ENCODE assay signal across 10 cellular contexts in the genomic region with DNA sequence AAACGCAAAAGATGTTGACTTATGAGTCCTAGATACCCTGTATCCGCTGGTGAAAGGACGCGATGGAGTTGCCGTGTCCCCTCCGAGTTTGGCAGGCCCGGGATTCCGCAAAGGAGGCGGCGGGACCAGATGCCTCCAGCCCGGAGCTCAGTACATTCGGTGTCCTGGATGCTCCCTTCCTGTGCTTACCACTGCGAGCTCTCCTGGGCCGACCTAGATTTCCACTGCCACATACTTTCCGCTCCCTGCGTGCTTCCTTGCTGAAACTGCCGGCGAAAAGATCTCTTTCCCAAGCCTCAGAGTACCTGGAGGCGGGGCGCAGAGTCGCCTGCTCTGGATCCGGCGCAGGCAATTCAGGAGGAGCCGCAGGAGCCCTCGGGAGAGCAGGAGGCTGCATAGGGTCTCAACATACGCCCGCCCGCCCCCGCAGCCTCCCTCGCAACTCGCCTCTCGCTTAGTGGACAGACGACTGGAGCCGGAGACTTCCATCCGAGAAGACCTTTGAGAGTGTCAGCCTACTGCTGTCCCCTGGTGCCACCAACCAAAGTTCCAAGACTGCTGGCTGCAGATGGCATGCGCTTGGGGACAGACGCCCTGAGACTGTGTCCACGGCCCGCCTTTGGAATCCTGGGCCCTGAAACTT. TPM values are rescaled to one million over a fixed set of nuclear protein-coding genes. Genes with fewer than 3 reads are reported as not detected.
DNase-seq lines count a peak whose midpoint lies in the region; ATAC-seq and TF ChIP-seq lines count a peak whose summit lies in the region.
"Had no signal": no experiment of that assay in that cellular context is flagged by ENCODE, and none has a peak within 500 bp of the region (broad histone marks: within the 10 kb centered on the region; RNA-seq: fewer than 3 reads in every experiment).

No MANE protein-coding gene starts in this region.

- H2AFZ ChIP-seq in osteoblast (ENCODE audit: low read length), result peak overlapping the region; percentile 87

- H3K9me3 ChIP-seq in osteoblast (ENCODE audit: low read depth, low read length), result no peaks in the 10 kb centered on the region

- no peaks in the 10 kb centered on the region for H3K79me2 ChIP-seq in osteoblast (ENCODE audit: insufficient read depth, low read length)

- no peaks in the 10 kb centered on the region for H3K27me3 ChIP-seq in osteoblast (ENCODE audit: insufficient read depth, low read length)

- no peaks in the 10 kb centered on the region for H3K36me3 ChIP-seq in osteoblast (ENCODE audit: insufficient read depth, low read length)

- H4K20me1 ChIP-seq in osteoblast (ENCODE audit: insufficient read depth, low read length), result no peaks in the 10 kb centered on the region

- peak overlapping the region; percentile 49 for H3K4me3 ChIP-seq in fibroblast of villous mesenchyme (ENCODE audit: low read depth, low read length)
- H3K4me3 ChIP-seq in osteoblast (ENCODE audit: insufficient read depth, low read length), result peak overlapping the region; percentile 69

- peaks cover 10% of the 10 kb centered on the region for H3K4me1 ChIP-seq in osteoblast (ENCODE audit: insufficient read depth, low read length)

- ATAC-seq in SK-N-SH treated with all-trans-retinoic acid at 6 μM for 48 hours, result peak; percentile 76
- ATAC-seq in GM21825 (IDR thresholded peaks at IDR 0.05; ENCODE audit: unreplicated experiment), result no peak
- ATAC-seq in HG02981 (IDR thresholded peaks at IDR 0.05; ENCODE audit: unreplicated experiment), result no peak

- TF ChIP-seq CTCF in fibroblast of villous mesenchyme (IDR thresholded peaks at IDR 0.05; ENCODE audit: insufficient read depth, low read depth, low read length) (no peak), osteoblast (IDR thresholded peaks at IDR 0.05; ENCODE audit: extremely low read depth, low read depth, low read length) (no peak)

- in situ Hi-C loops in KBM-7 (cut with MboI; ENCODE audit: low pct_unique_long_range_greater_than_20kb, low sequenced_read_pairs), result no loop called here

- H3K4me2 ChIP-seq in osteoblast (ENCODE audit: insufficient read depth, low read length), result peak overlapping the region; percentile 89

- DNase-seq in DMS53 (lab: John Stamatoyannopoulos, UW), result peak; percentile 50
- DNase-seq in fibroblast of villous mesenchyme (ENCODE audit: low read depth), result peak; percentile 62
- DNase-seq in osteoblast (ENCODE audit: insufficient read length, low spot score, missing footprints), result no peak
- no peak for DNase-seq in AML-193 (lab: John Stamatoyannopoulos, UW)
- DNase-seq in KBM-7, result no peak
- DNase-seq: activated CD4-positive, alpha-beta memory T cell treated with anti-CD3 and anti-CD28 coated beads for 36 hours; natural killer cell had no signal

- H3K27ac ChIP-seq in osteoblast (ENCODE audit: low read depth, low read length), result no peak overlapping the region

TF ChIP-seq in SK-N-SH treated with all-trans-retinoic acid at 6 μM for 48 hours, 23 proteins besides CTCF, POLR2A, EP300 and RAD21:
- TF ChIP-seq, protein P1, sequence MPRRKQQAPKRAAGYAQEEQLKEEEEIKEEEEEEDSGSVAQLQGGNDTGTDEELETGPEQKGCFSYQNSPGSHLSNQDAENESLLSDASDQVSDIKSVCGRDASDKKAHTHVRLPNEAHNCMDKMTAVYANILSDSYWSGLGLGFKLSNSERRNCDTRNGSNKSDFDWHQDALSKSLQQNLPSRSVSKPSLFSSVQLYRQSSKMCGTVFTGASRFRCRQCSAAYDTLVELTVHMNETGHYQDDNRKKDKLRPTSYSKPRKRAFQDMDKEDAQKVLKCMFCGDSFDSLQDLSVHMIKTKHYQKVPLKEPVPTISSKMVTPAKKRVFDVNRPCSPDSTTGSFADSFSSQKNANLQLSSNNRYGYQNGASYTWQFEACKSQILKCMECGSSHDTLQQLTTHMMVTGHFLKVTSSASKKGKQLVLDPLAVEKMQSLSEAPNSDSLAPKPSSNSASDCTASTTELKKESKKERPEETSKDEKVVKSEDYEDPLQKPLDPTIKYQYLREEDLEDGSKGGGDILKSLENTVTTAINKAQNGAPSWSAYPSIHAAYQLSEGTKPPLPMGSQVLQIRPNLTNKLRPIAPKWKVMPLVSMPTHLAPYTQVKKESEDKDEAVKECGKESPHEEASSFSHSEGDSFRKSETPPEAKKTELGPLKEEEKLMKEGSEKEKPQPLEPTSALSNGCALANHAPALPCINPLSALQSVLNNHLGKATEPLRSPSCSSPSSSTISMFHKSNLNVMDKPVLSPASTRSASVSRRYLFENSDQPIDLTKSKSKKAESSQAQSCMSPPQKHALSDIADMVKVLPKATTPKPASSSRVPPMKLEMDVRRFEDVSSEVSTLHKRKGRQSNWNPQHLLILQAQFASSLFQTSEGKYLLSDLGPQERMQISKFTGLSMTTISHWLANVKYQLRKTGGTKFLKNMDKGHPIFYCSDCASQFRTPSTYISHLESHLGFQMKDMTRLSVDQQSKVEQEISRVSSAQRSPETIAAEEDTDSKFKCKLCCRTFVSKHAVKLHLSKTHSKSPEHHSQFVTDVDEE (CRISPR knock-in tag; IDR thresholded peaks at IDR 0.05), result no peak
- TF ChIP-seq TOX (CRISPR knock-in tag; IDR thresholded peaks at IDR 0.05; ENCODE audit: borderline replicate concordance), result no peak
- no peak for TF ChIP-seq OSR1 (CRISPR knock-in tag; IDR thresholded peaks at IDR 0.05)
- no peak for TF ChIP-seq ESRRG (CRISPR knock-in tag; IDR thresholded peaks at IDR 0.05)
- TF ChIP-seq, protein P2, sequence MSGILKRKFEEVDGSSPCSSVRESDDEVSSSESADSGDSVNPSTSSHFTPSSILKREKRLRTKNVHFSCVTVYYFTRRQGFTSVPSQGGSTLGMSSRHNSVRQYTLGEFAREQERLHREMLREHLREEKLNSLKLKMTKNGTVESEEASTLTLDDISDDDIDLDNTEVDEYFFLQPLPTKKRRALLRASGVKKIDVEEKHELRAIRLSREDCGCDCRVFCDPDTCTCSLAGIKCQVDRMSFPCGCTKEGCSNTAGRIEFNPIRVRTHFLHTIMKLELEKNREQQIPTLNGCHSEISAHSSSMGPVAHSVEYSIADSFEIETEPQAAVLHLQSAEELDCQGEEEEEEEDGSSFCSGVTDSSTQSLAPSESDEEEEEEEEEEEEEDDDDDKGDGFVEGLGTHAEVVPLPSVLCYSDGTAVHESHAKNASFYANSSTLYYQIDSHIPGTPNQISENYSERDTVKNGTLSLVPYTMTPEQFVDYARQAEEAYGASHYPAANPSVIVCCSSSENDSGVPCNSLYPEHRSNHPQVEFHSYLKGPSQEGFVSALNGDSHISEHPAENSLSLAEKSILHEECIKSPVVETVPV (CRISPR knock-in tag; IDR thresholded peaks at IDR 0.05), result no peak
- TF ChIP-seq ZNF8 (CRISPR knock-in tag; IDR thresholded peaks at IDR 0.05), result no peak
- TF ChIP-seq RARB (CRISPR knock-in tag; IDR thresholded peaks at IDR 0.05), result no peak
- TF ChIP-seq, protein P3, sequence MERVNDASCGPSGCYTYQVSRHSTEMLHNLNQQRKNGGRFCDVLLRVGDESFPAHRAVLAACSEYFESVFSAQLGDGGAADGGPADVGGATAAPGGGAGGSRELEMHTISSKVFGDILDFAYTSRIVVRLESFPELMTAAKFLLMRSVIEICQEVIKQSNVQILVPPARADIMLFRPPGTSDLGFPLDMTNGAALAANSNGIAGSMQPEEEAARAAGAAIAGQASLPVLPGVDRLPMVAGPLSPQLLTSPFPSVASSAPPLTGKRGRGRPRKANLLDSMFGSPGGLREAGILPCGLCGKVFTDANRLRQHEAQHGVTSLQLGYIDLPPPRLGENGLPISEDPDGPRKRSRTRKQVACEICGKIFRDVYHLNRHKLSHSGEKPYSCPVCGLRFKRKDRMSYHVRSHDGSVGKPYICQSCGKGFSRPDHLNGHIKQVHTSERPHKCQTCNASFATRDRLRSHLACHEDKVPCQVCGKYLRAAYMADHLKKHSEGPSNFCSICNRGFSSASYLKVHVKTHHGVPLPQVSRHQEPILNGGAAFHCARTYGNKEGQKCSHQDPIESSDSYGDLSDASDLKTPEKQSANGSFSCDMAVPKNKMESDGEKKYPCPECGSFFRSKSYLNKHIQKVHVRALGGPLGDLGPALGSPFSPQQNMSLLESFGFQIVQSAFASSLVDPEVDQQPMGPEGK (CRISPR knock-in tag; IDR thresholded peaks at IDR 0.05; ENCODE audit: borderline replicate concordance), result no peak
- TF ChIP-seq ZNF565 (CRISPR knock-in tag; conservative IDR thresholded peaks at IDR 0.05; ENCODE audit: low read depth), result no peak
- TF ChIP-seq ISL1 (CRISPR knock-in tag; IDR thresholded peaks at IDR 0.05), result no peak
- no peak for TF ChIP-seq BACH2 (CRISPR knock-in tag; IDR thresholded peaks at IDR 0.05; ENCODE audit: borderline replicate concordance)
- no peak for TF ChIP-seq ZC3H10 (CRISPR knock-in tag; IDR thresholded peaks at IDR 0.05)
- TF ChIP-seq, protein P4, sequence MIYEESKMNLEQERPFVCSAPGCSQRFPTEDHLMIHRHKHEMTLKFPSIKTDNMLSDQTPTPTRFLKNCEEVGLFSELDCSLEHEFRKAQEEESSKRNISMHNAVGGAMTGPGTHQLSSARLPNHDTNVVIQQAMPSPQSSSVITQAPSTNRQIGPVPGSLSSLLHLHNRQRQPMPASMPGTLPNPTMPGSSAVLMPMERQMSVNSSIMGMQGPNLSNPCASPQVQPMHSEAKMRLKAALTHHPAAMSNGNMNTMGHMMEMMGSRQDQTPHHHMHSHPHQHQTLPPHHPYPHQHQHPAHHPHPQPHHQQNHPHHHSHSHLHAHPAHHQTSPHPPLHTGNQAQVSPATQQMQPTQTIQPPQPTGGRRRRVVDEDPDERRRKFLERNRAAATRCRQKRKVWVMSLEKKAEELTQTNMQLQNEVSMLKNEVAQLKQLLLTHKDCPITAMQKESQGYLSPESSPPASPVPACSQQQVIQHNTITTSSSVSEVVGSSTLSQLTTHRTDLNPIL (CRISPR knock-in tag; IDR thresholded peaks at IDR 0.05; ENCODE audit: low read depth), result no peak
- no peak for TF ChIP-seq ZNF70 (CRISPR knock-in tag; IDR thresholded peaks at IDR 0.05)
TF ChIP-seq in SK-N-SH treated with all-trans-retinoic acid at 6 μM for 48 hours: peak in this region for 0.

RNA-seq across cellular contexts. Expression of a gene that starts 39.8 kb away (rescaled TPM):
- total RNA-seq in fibroblast of villous mesenchyme (2.9 and 3.9 TPM in 2 replicates), osteoblast (3.5 and 3.6 TPM in 2 replicates)

Comparison
In these comparisons a context has a peak if more than half of its experiments do, and no peak if none do; other contexts are left out.
1. DNase-seq: peak in DMS53 (single experiment) and fibroblast of villous mesenchyme (single experiment); none in osteoblast (single experiment), AML-193 (0 of 2) and KBM-7 (single experiment).